In genomic region chr19:16543734-16544133, GRCh38 we compare ENCODE assay signal across 11 cellular contexts. TPM values are rescaled to one million over a fixed set of nuclear protein-coding genes. Genes with fewer than 3 reads are reported as not detected.
DNase-seq lines count a peak whose midpoint lies in the region; ATAC-seq, FAIRE-seq and TF ChIP-seq lines count a peak whose summit lies in the region.
"Not testable (repeated sequence)": the region's sequence is repeated elsewhere in the genome, so short reads cannot be mapped to it uniquely, and the experiment has no call there.
"Had no signal": no experiment of that assay in that cellular context is flagged by ENCODE, and none has a peak within 500 bp of the region (broad histone marks: within the 10 kb centered on the region; RNA-seq: fewer than 3 reads in every experiment).

No MANE protein-coding gene starts in this region.

- H2BK5ac ChIP-seq in neuronal stem cell (ENCODE audit: low read length) = not testable (repeated sequence)

- not testable (repeated sequence) for H2BK12ac ChIP-seq in neuronal stem cell (ENCODE audit: low read length)

- H3K27me3 Mint-ChIP-seq in activated T-helper 1 cell treated with anti-CD3 and anti-CD28 coated beads, Interleukin-12 subunit alpha, Interleukin-12 subunit beta, Interleukin-2, Interleukin-4 antibody, amounts not matched to agents 30 ng/mL and 10 ng/mL and 1 ng/mL, durations not matched to agents 14 hours and 24 hours and 36 hours (ENCODE audit: insufficient read depth); central memory CD8-positive, alpha-beta T cell: not testable (repeated sequence)

- H3K79me2 ChIP-seq in ACC112 (ENCODE audit: control insufficient read depth, insufficient read depth, low read length, unreplicated experiment) (peaks cover 47% of the 10 kb centered on the region), SU-DHL-6 (ENCODE audit: insufficient read depth, low read length) (peaks cover 74% of the 10 kb centered on the region), HepG2 (ENCODE audit: insufficient read depth, low read length) (peaks cover 43% of the 10 kb centered on the region)

- H3K36me3 Mint-ChIP-seq in activated T-helper 1 cell treated with anti-CD3 and anti-CD28 coated beads, Interleukin-12 subunit alpha, Interleukin-12 subunit beta, Interleukin-2, Interleukin-4 antibody, amounts not matched to agents 30 ng/mL and 10 ng/mL and 1 ng/mL, durations not matched to agents 14 hours and 24 hours and 36 hours (ENCODE audit: low read depth) = peaks cover 24% of the 10 kb centered on the region
- peaks cover 13% of the 10 kb centered on the region for H3K36me3 Mint-ChIP-seq in central memory CD8-positive, alpha-beta T cell (ENCODE audit: insufficient read depth)

- not testable (repeated sequence) for TF ChIP-seq CTCF in SU-DHL-6 (IDR thresholded peaks at IDR 0.05; ENCODE audit: insufficient read depth, low read length, poor library complexity, severe bottlenecking); HepG2 (CRISPR knock-in tag; IDR thresholded peaks at IDR 0.05)

- peaks cover 14% of the 10 kb centered on the region for H3K79me1 ChIP-seq in neuronal stem cell (ENCODE audit: low read depth, low read length)

- BruUV-seq in HepG2 (replicated peaks; lab: Mats Ljungman, UMichigan) = not testable (repeated sequence)

- H2AK5ac ChIP-seq in neuronal stem cell (ENCODE audit: low read depth, low read length) = not testable (repeated sequence)

- H3K27ac ChIP-seq in ACC112 (ENCODE audit: low read depth, low read length); HepG2 (ENCODE audit: extremely low read length, insufficient read depth, low read length); neuronal stem cell (replicated peaks; ENCODE audit: low read length): not testable (repeated sequence)
- H3K27ac ChIP-seq in KOPT-K1 (ENCODE audit: low read depth, low read length, poor library complexity, severe bottlenecking) (peak overlapping the region; percentile 90), SU-DHL-6 (ENCODE audit: low read depth, low read length) (peak overlapping the region; percentile 85)

- ATAC-seq in central memory CD8-positive, alpha-beta T cell (replicated peaks; ENCODE audit: extremely low read depth, poor library complexity, severe bottlenecking); HepG2: not testable (repeated sequence)

- H3K4me3 ChIP-seq in ACC112 (ENCODE audit: low read depth, low read length) = peak overlapping the region; percentile 95
- peak overlapping the region; percentile 87; the same call in 1 of the 2 replicates for H3K4me3 ChIP-seq in GM08714 (ENCODE audit: low read length)
- H3K4me3 ChIP-seq in SU-DHL-6 (ENCODE audit: insufficient read depth, low read length, poor library complexity, severe bottlenecking) = peak overlapping the region; percentile 92
- H3K4me3 ChIP-seq in HepG2 (replicated peaks in 1 of 3; ENCODE audit: insufficient read depth in 1 of 3, low read depth in 2 of 3, low read length in 3 of 3) = peak overlapping the region in 2 of 3 experiments; percentile 86 to 96; a peak in 3 of 6 replicates
- peak overlapping the region in 1 of 2 donors; percentile 84 for H3K4me3 ChIP-seq in neuronal stem cell (ENCODE audit: low read length in 2 of 2)

- H2BK15ac ChIP-seq in neuronal stem cell (ENCODE audit: low read length) = not testable (repeated sequence)

- TF ChIP-seq EP300 in HepG2 (IDR thresholded peaks at IDR 0.05; ENCODE audit: low read depth in 2 of 2, low read length in 2 of 2); HepG2 (CRISPR knock-in tag; IDR thresholded peaks at IDR 0.05; ENCODE audit: borderline replicate concordance): not testable (repeated sequence)

- H3K4me1 ChIP-seq in ACC112 (ENCODE audit: control insufficient read depth, insufficient read depth, low read length, unreplicated experiment); neuronal stem cell (ENCODE audit: control insufficient read depth in 2 of 2, insufficient read depth in 1 of 2, low read depth in 1 of 2, low read length in 2 of 2): not testable (repeated sequence)
- peaks cover 32% of the 10 kb centered on the region for H3K4me1 ChIP-seq in HepG2 (ENCODE audit: insufficient read depth, low read length)

- H2BK120ac ChIP-seq in neuronal stem cell (ENCODE audit: low read depth, low read length) = not testable (repeated sequence)

- in situ Hi-C loops in HepG2 (cut with HindIII; ENCODE audit: extremely low pct_ligation_motif_present, low pct_unique_long_range_greater_than_20kb) = not testable (repeated sequence)

- peak overlapping the region; percentile 89 for H3K9ac ChIP-seq in SU-DHL-6 (ENCODE audit: low read length)
- peak overlapping the region; percentile 96 for H3K9ac ChIP-seq in HepG2 (ENCODE audit: insufficient read depth, low read depth, low read length)
- not testable (repeated sequence) for H3K9ac ChIP-seq in neuronal stem cell (ENCODE audit: low read depth, low read length, poor library complexity)

- H3K36me3 ChIP-seq in ACC112 (ENCODE audit: insufficient read depth, low read length); SU-DHL-6 (ENCODE audit: low read length); HepG2 (replicated peaks in 1 of 2; ENCODE audit: control insufficient read depth in 1 of 2, insufficient read depth in 2 of 2, low read length in 2 of 2): not testable (repeated sequence)
- H3K36me3 ChIP-seq in KOPT-K1 (ENCODE audit: insufficient read depth, low read length) (peaks cover 34% of the 10 kb centered on the region), neuronal stem cell (replicated peaks in 1 of 2; ENCODE audit: control insufficient read depth in 2 of 2, insufficient read depth in 2 of 2, low read length in 2 of 2) (peaks cover 7 to 29% of the 10 kb centered on the region in 2 donors)

- WGBS in HepG2 (ENCODE audit: low lambda C conversion rate) = 74% methylated on average over 6 of the region's 6 CpGs
- WGBS in neuronal stem cell (ENCODE audit: extremely low coverage in 2 of 2, insufficient read length in 2 of 2, insufficient replicate concordance in 1 of 2), 2 donors = no CpG with 5 or more reads among the region's 6 CpGs

- not testable (repeated sequence) for H3K23ac ChIP-seq in neuronal stem cell (ENCODE audit: low read depth, low read length, poor library complexity)

- TF ChIP-seq POLR2A in HepG2 (IDR thresholded peaks at IDR 0.05; ENCODE audit: insufficient read depth in 1 of 2, low read depth in 2 of 2, low read length in 2 of 2) = not testable (repeated sequence)

- intact Hi-C loops in activated T-helper 1 cell treated with anti-CD3 and anti-CD28 coated beads, Interleukin-12 subunit alpha, Interleukin-12 subunit beta, Interleukin-2, Interleukin-4 antibody, amounts not matched to agents 30 ng/mL and 10 ng/mL and 1 ng/mL, durations not matched to agents 14 hours and 24 hours and 36 hours (cut with micrococcal nuclease) = loop anchor here (5.0 kb wide), 2 partner anchors 346 to 1416 kb away; partner anchors contain the start of gene AP1M1
- intact Hi-C loops in HepG2 (cut with micrococcal nuclease; ENCODE audit: unreplicated experiment) = not testable (repeated sequence)

- not testable (repeated sequence) for H3K9me3 ChIP-seq in KOPT-K1 (ENCODE audit: insufficient read depth, low read length, poor library complexity, severe bottlenecking); SU-DHL-6 (ENCODE audit: insufficient read depth, low read length); HepG2 (ENCODE audit: low read length); neuronal stem cell (replicated peaks in 1 of 2; ENCODE audit: control insufficient read depth in 2 of 2, insufficient read depth in 1 of 2, low read depth in 1 of 2, low read length in 2 of 2)

- H4K91ac ChIP-seq in neuronal stem cell (ENCODE audit: low read depth, low read length, poor library complexity) = not testable (repeated sequence)

- H3K27me3 ChIP-seq in ACC112 (ENCODE audit: insufficient read depth, low read length); SU-DHL-6 (ENCODE audit: low read length); HepG2 (ENCODE audit: control insufficient read depth in 1 of 2, insufficient read depth in 2 of 2, low read length in 2 of 2); neuronal stem cell (ENCODE audit: control insufficient read depth in 3 of 3, insufficient read depth in 3 of 3, low read depth in 1 of 3, low read length in 3 of 3): not testable (repeated sequence)

- H3K14ac ChIP-seq in neuronal stem cell (ENCODE audit: low read length) = not testable (repeated sequence)

- not testable (repeated sequence) for FAIRE-seq in HepG2 (lab: Jason Lieb, UNC)

- TF ChIP-seq RAD21 in HepG2 (CRISPR knock-in tag; IDR thresholded peaks at IDR 0.05) = not testable (repeated sequence)

- H3K4me2 ChIP-seq in SU-DHL-6 (ENCODE audit: low read depth, low read length, poor library complexity, severe bottlenecking) (peak overlapping the region; percentile 75), HepG2 (ENCODE audit: low read depth, low read length) (peak overlapping the region; percentile 89), neuronal stem cell (ENCODE audit: insufficient read depth, low read length, poor library complexity, severe bottlenecking) (peak overlapping the region; percentile 11)

- H3K4ac ChIP-seq in neuronal stem cell (ENCODE audit: low read length) = not testable (repeated sequence)

- H3K4me1 Mint-ChIP-seq in activated T-helper 1 cell treated with anti-CD3 and anti-CD28 coated beads, Interleukin-12 subunit alpha, Interleukin-12 subunit beta, Interleukin-2, Interleukin-4 antibody, amounts not matched to agents 30 ng/mL and 10 ng/mL and 1 ng/mL, durations not matched to agents 14 hours and 24 hours and 36 hours (ENCODE audit: low read depth) = peaks cover 28% of the 10 kb centered on the region
- peaks cover 38% of the 10 kb centered on the region for H3K4me1 Mint-ChIP-seq in central memory CD8-positive, alpha-beta T cell

- H3K18ac ChIP-seq in neuronal stem cell (ENCODE audit: low read length) = not testable (repeated sequence)

- peaks cover 29% of the 10 kb centered on the region for H3F3A ChIP-seq in SU-DHL-6 (ENCODE audit: insufficient read depth)

- H3K27ac Mint-ChIP-seq in activated T-helper 1 cell treated with anti-CD3 and anti-CD28 coated beads, Interleukin-12 subunit alpha, Interleukin-12 subunit beta, Interleukin-2, Interleukin-4 antibody, amounts not matched to agents 30 ng/mL and 10 ng/mL and 1 ng/mL, durations not matched to agents 14 hours and 24 hours and 36 hours = peak overlapping the region; percentile 44
- peak overlapping the region; percentile 89 for H3K27ac Mint-ChIP-seq in central memory CD8-positive, alpha-beta T cell (ENCODE audit: low read depth)

- not testable (repeated sequence) for H3K9me2 ChIP-seq in SU-DHL-6 (replicated peaks; ENCODE audit: insufficient read depth, low read length)

- not testable (repeated sequence) for DNase-seq in activated T-helper 1 cell treated with anti-CD3 and anti-CD28 coated beads, Interleukin-12 subunit alpha, Interleukin-12 subunit beta, Interleukin-2, Interleukin-4 antibody, amounts not matched to agents 30 ng/mL and 10 ng/mL and 1 ng/mL, durations not matched to agents 14 hours and 24 hours and 36 hours (ENCODE audit: low spot score); central memory CD8-positive, alpha-beta T cell (ENCODE audit: low spot score in 2 of 2); HepG2 (ENCODE audit: low spot score); neuronal stem cell (ENCODE audit: low spot score)

- CTCF ChIA-PET in HepG2 (lab: Yijun Ruan, JAX; ENCODE audit: low intra/inter-chr PET ratio, low total read pairs) = not testable (repeated sequence)

- H2AFZ ChIP-seq in ACC112 (ENCODE audit: low read length, unreplicated experiment); SU-DHL-6 (ENCODE audit: low read depth, low read length, severe bottlenecking); HepG2 (ENCODE audit: low read length); neuronal stem cell (ENCODE audit: low read length): not testable (repeated sequence)

- peak overlapping the region; percentile 95 for H3K4me3 Mint-ChIP-seq in activated T-helper 1 cell treated with anti-CD3 and anti-CD28 coated beads, Interleukin-12 subunit alpha, Interleukin-12 subunit beta, Interleukin-2, Interleukin-4 antibody, amounts not matched to agents 30 ng/mL and 10 ng/mL and 1 ng/mL, durations not matched to agents 14 hours and 24 hours and 36 hours
- peak overlapping the region; percentile 94 for H3K4me3 Mint-ChIP-seq in central memory CD8-positive, alpha-beta T cell

- not testable (repeated sequence) for H3K9me3 Mint-ChIP-seq in activated T-helper 1 cell treated with anti-CD3 and anti-CD28 coated beads, Interleukin-12 subunit alpha, Interleukin-12 subunit beta, Interleukin-2, Interleukin-4 antibody, amounts not matched to agents 30 ng/mL and 10 ng/mL and 1 ng/mL, durations not matched to agents 14 hours and 24 hours and 36 hours; central memory CD8-positive, alpha-beta T cell

- H4K20me1 ChIP-seq in SU-DHL-6 (ENCODE audit: low read depth, low read length) = not testable (repeated sequence)
- H4K20me1 ChIP-seq in HepG2 (ENCODE audit: insufficient read depth, low read length) = peaks cover 15% of the 10 kb centered on the region

- H4K8ac ChIP-seq in neuronal stem cell (ENCODE audit: low read depth, low read length) = not testable (repeated sequence)

- POLR2A ChIA-PET in HepG2 (lab: Yijun Ruan, JAX) = interaction anchor here (1.5 kb wide), 1 partner anchor 47 kb away, joined by 10 read pairs; the partner anchor contains the start of genes C19orf44 and CALR3

RNA-seq across cellular contexts. Expression of gene CHERP, which starts 1.5 kb away (rescaled TPM):
- 84.3 and 92.0 TPM in 2 replicates for total RNA-seq in activated T-helper 1 cell treated with anti-CD3 and anti-CD28 coated beads, Interleukin-12 subunit alpha, Interleukin-12 subunit beta, Interleukin-2, Interleukin-4 antibody, amounts not matched to agents 30 ng/mL and 10 ng/mL and 1 ng/mL, durations not matched to agents 14 hours and 24 hours and 36 hours
- 4.3 and 9.1 TPM in 2 replicates for total RNA-seq in HepG2 (2016; rRNA removed; fragmentation: Illumina TruSeq; extraction: Trizol)
- 3.8 and 4.0 TPM in 2 replicates for total RNA-seq in HepG2 (2016; cell fraction: cytosol; rRNA removed; fragmentation: Illumina TruSeq; extraction: Trizol; ENCODE audit: low read depth)
- 6.0 and 7.4 TPM in 2 replicates for total RNA-seq in HepG2 (2016; cell fraction: insoluble cytoplasmic fraction; rRNA removed; fragmentation: Illumina TruSeq; extraction: Trizol)
- total RNA-seq in HepG2 (2016; cell fraction: membrane; rRNA removed; fragmentation: Illumina TruSeq; extraction: Trizol) = 5.5 and 6.1 TPM in 2 replicates
- 8.1 and 13.9 TPM in 2 replicates for total RNA-seq in HepG2 (2016; cell fraction: nucleus; rRNA removed; fragmentation: Illumina TruSeq; extraction: Trizol)
- polyA plus RNA-seq in HepG2 (2011; rRNA removed) = 5.4 and 5.9 TPM in 2 replicates
- 2.9 and 3.2 TPM in 2 replicates for polyA plus RNA-seq in HepG2 (2011; cell fraction: cytosol; rRNA removed)
- polyA plus RNA-seq in HepG2 (2011; cell fraction: nucleus; rRNA removed) = 34.4 and 39.5 TPM in 2 replicates
- polyA plus RNA-seq in HepG2 (2012) = 20.4 and 25.1 TPM in 2 replicates
- polyA plus RNA-seq in HepG2 (2016; cell fraction: cytosol; fragmentation: Illumina TruSeq; extraction: Trizol; ENCODE audit: low read depth) = 2.1 and 2.2 TPM in 2 replicates
- polyA plus RNA-seq in HepG2 (2016; cell fraction: insoluble cytoplasmic fraction; fragmentation: Illumina TruSeq; extraction: Trizol; ENCODE audit: low read depth) = 19.7 and 26.9 TPM in 2 replicates
- polyA plus RNA-seq in HepG2 (2016; cell fraction: membrane; fragmentation: Illumina TruSeq; extraction: Trizol; ENCODE audit: low read depth) = 4.9 and 6.0 TPM in 2 replicates
- polyA plus RNA-seq in HepG2 (2016; cell fraction: nucleus; fragmentation: Illumina TruSeq; extraction: Trizol; ENCODE audit: insufficient read depth, low read depth) = 54.8 and 59.8 TPM in 2 replicates
- polyA minus RNA-seq in HepG2 (2011; rRNA and poly(A)+ RNA removed; ENCODE audit: low replicate concordance) = 10.1 and 16.3 TPM in 2 replicates
- polyA minus RNA-seq in HepG2 (2011; cell fraction: cytosol; rRNA and poly(A)+ RNA removed) = 7.1 and 9.3 TPM in 2 replicates
- 18.4 and 19.8 TPM in 2 replicates for polyA minus RNA-seq in HepG2 (2011; cell fraction: nucleus; rRNA and poly(A)+ RNA removed)
- polyA plus RNA-seq in neuronal stem cell (2013, experiment 1 of 2) = 40.7 TPM
- polyA plus RNA-seq in neuronal stem cell (2013, experiment 2 of 2) = 40.6 TPM

RNA-seq across cellular contexts. Expression of gene SLC35E1, which starts 28.5 kb away (rescaled TPM):
- total RNA-seq in activated T-helper 1 cell treated with anti-CD3 and anti-CD28 coated beads, Interleukin-12 subunit alpha, Interleukin-12 subunit beta, Interleukin-2, Interleukin-4 antibody, amounts not matched to agents 30 ng/mL and 10 ng/mL and 1 ng/mL, durations not matched to agents 14 hours and 24 hours and 36 hours = 60.4 and 61.7 TPM in 2 replicates
- 17.2 and 21.2 TPM in 2 replicates for total RNA-seq in HepG2 (2016; rRNA removed; fragmentation: Illumina TruSeq; extraction: Trizol)
- total RNA-seq in HepG2 (2016; cell fraction: cytosol; rRNA removed; fragmentation: Illumina TruSeq; extraction: Trizol; ENCODE audit: low read depth) = 6.0 and 7.6 TPM in 2 replicates
- 15.6 and 20.2 TPM in 2 replicates for total RNA-seq in HepG2 (2016; cell fraction: insoluble cytoplasmic fraction; rRNA removed; fragmentation: Illumina TruSeq; extraction: Trizol)
- total RNA-seq in HepG2 (2016; cell fraction: membrane; rRNA removed; fragmentation: Illumina TruSeq; extraction: Trizol) = 18.9 and 19.7 TPM in 2 replicates
- 18.5 and 21.4 TPM in 2 replicates for total RNA-seq in HepG2 (2016; cell fraction: nucleus; rRNA removed; fragmentation: Illumina TruSeq; extraction: Trizol)
- 46.5 and 48.0 TPM in 2 replicates for polyA plus RNA-seq in HepG2 (2011; rRNA removed)
- 31.6 and 37.8 TPM in 2 replicates for polyA plus RNA-seq in HepG2 (2011; cell fraction: cytosol; rRNA removed)
- polyA plus RNA-seq in HepG2 (2011; cell fraction: nucleus; rRNA removed) = 26.3 and 38.8 TPM in 2 replicates
- polyA plus RNA-seq in HepG2 (2012) = 25.6 and 26.5 TPM in 2 replicates
- polyA plus RNA-seq in HepG2 (2016; cell fraction: cytosol; fragmentation: Illumina TruSeq; extraction: Trizol; ENCODE audit: low read depth) = 5.7 and 6.3 TPM in 2 replicates
- 16.1 and 22.5 TPM in 2 replicates for polyA plus RNA-seq in HepG2 (2016; cell fraction: insoluble cytoplasmic fraction; fragmentation: Illumina TruSeq; extraction: Trizol; ENCODE audit: low read depth)
- 20.6 and 22.2 TPM in 2 replicates for polyA plus RNA-seq in HepG2 (2016; cell fraction: membrane; fragmentation: Illumina TruSeq; extraction: Trizol; ENCODE audit: low read depth)
- 45.9 and 46.6 TPM in 2 replicates for polyA plus RNA-seq in HepG2 (2016; cell fraction: nucleus; fragmentation: Illumina TruSeq; extraction: Trizol; ENCODE audit: insufficient read depth, low read depth)
- polyA minus RNA-seq in HepG2 (2011; rRNA and poly(A)+ RNA removed; ENCODE audit: low replicate concordance) = 181 and 185 TPM in 2 replicates
- polyA minus RNA-seq in HepG2 (2011; cell fraction: cytosol; rRNA and poly(A)+ RNA removed) = 33.0 and 39.5 TPM in 2 replicates
- 24.8 and 31.7 TPM in 2 replicates for polyA minus RNA-seq in HepG2 (2011; cell fraction: nucleus; rRNA and poly(A)+ RNA removed)
- polyA plus RNA-seq in neuronal stem cell (2013, experiment 1 of 2) = 23.9 TPM
- 24.3 TPM for polyA plus RNA-seq in neuronal stem cell (2013, experiment 2 of 2)

RNA-seq across cellular contexts. Expression of gene C19orf44, which starts 47.5 kb away (rescaled TPM):
- total RNA-seq in activated T-helper 1 cell treated with anti-CD3 and anti-CD28 coated beads, Interleukin-12 subunit alpha, Interleukin-12 subunit beta, Interleukin-2, Interleukin-4 antibody, amounts not matched to agents 30 ng/mL and 10 ng/mL and 1 ng/mL, durations not matched to agents 14 hours and 24 hours and 36 hours = 4.4 and 5.6 TPM in 2 replicates
- 3.6 and 4.3 TPM in 2 replicates for total RNA-seq in HepG2 (2016; rRNA removed; fragmentation: Illumina TruSeq; extraction: Trizol)
- 2.6 and 3.0 TPM in 2 replicates for total RNA-seq in HepG2 (2016; cell fraction: cytosol; rRNA removed; fragmentation: Illumina TruSeq; extraction: Trizol; ENCODE audit: low read depth)
- total RNA-seq in HepG2 (2016; cell fraction: insoluble cytoplasmic fraction; rRNA removed; fragmentation: Illumina TruSeq; extraction: Trizol) = 2.7 and 3.1 TPM in 2 replicates
- 1.9 and 2.2 TPM in 2 replicates for total RNA-seq in HepG2 (2016; cell fraction: membrane; rRNA removed; fragmentation: Illumina TruSeq; extraction: Trizol)
- 4.6 and 4.8 TPM in 2 replicates for total RNA-seq in HepG2 (2016; cell fraction: nucleus; rRNA removed; fragmentation: Illumina TruSeq; extraction: Trizol)
- polyA plus RNA-seq in HepG2 (2011; rRNA removed) = 3.2 and 4.1 TPM in 2 replicates
- polyA plus RNA-seq in HepG2 (2011; cell fraction: cytosol; rRNA removed) = 3.3 and 3.5 TPM in 2 replicates
- polyA plus RNA-seq in HepG2 (2011; cell fraction: nucleus; rRNA removed) = 10.6 and 11.2 TPM in 2 replicates
- polyA plus RNA-seq in HepG2 (2012) = 3.4 and 5.4 TPM in 2 replicates
- 0.60 and 0.90 TPM in 2 replicates for polyA plus RNA-seq in HepG2 (2016; cell fraction: cytosol; fragmentation: Illumina TruSeq; extraction: Trizol; ENCODE audit: low read depth)
- polyA plus RNA-seq in HepG2 (2016; cell fraction: insoluble cytoplasmic fraction; fragmentation: Illumina TruSeq; extraction: Trizol; ENCODE audit: low read depth) = 3.6 and 4.3 TPM in 2 replicates
- polyA plus RNA-seq in HepG2 (2016; cell fraction: membrane; fragmentation: Illumina TruSeq; extraction: Trizol; ENCODE audit: low read depth) = 1.5 TPM in 2 replicates
- 10.2 and 12.1 TPM in 2 replicates for polyA plus RNA-seq in HepG2 (2016; cell fraction: nucleus; fragmentation: Illumina TruSeq; extraction: Trizol; ENCODE audit: insufficient read depth, low read depth)
- polyA minus RNA-seq in HepG2 (2011; rRNA and poly(A)+ RNA removed; ENCODE audit: low replicate concordance) = 2.9 and 3.4 TPM in 2 replicates
- polyA minus RNA-seq in HepG2 (2011; cell fraction: cytosol; rRNA and poly(A)+ RNA removed) = 2.4 and 4.4 TPM in 2 replicates
- 6.7 and 8.1 TPM in 2 replicates for polyA minus RNA-seq in HepG2 (2011; cell fraction: nucleus; rRNA and poly(A)+ RNA removed)
- 4.7 TPM for polyA plus RNA-seq in neuronal stem cell (2013, experiment 1 of 2)
- polyA plus RNA-seq in neuronal stem cell (2013, experiment 2 of 2) = 4.7 TPM

RNA-seq across cellular contexts. Expression of gene CALR3, which starts 47.8 kb away (rescaled TPM):
- total RNA-seq in activated T-helper 1 cell treated with anti-CD3 and anti-CD28 coated beads, Interleukin-12 subunit alpha, Interleukin-12 subunit beta, Interleukin-2, Interleukin-4 antibody, amounts not matched to agents 30 ng/mL and 10 ng/mL and 1 ng/mL, durations not matched to agents 14 hours and 24 hours and 36 hours = not detected in 2 replicates
- not detected in 2 replicates for total RNA-seq in HepG2 (2016; rRNA removed; fragmentation: Illumina TruSeq; extraction: Trizol)
- not detected in 2 replicates for total RNA-seq in HepG2 (2016; cell fraction: cytosol; rRNA removed; fragmentation: Illumina TruSeq; extraction: Trizol; ENCODE audit: low read depth)
- total RNA-seq in HepG2 (2016; cell fraction: insoluble cytoplasmic fraction; rRNA removed; fragmentation: Illumina TruSeq; extraction: Trizol) = not detected in 2 replicates
- not detected in 2 replicates for total RNA-seq in HepG2 (2016; cell fraction: membrane; rRNA removed; fragmentation: Illumina TruSeq; extraction: Trizol)
- total RNA-seq in HepG2 (2016; cell fraction: nucleus; rRNA removed; fragmentation: Illumina TruSeq; extraction: Trizol) = not detected in 2 replicates
- not detected in 2 replicates for polyA plus RNA-seq in HepG2 (2011; rRNA removed)
- not detected in 2 replicates for polyA plus RNA-seq in HepG2 (2011; cell fraction: cytosol; rRNA removed)
- not detected in 2 replicates for polyA plus RNA-seq in HepG2 (2011; cell fraction: nucleus; rRNA removed)
- 0.16 TPM in 1 of 2 replicates, not detected in the other for polyA plus RNA-seq in HepG2 (2012)
- polyA plus RNA-seq in HepG2 (2016; cell fraction: cytosol; fragmentation: Illumina TruSeq; extraction: Trizol; ENCODE audit: low read depth) = not detected in 2 replicates
- not detected in 2 replicates for polyA plus RNA-seq in HepG2 (2016; cell fraction: insoluble cytoplasmic fraction; fragmentation: Illumina TruSeq; extraction: Trizol; ENCODE audit: low read depth)
- not detected in 2 replicates for polyA plus RNA-seq in HepG2 (2016; cell fraction: membrane; fragmentation: Illumina TruSeq; extraction: Trizol; ENCODE audit: low read depth)
- not detected in 2 replicates for polyA plus RNA-seq in HepG2 (2016; cell fraction: nucleus; fragmentation: Illumina TruSeq; extraction: Trizol; ENCODE audit: insufficient read depth, low read depth)
- polyA minus RNA-seq in HepG2 (2011; rRNA and poly(A)+ RNA removed; ENCODE audit: low replicate concordance) = not detected in 2 replicates
- polyA minus RNA-seq in HepG2 (2011; cell fraction: cytosol; rRNA and poly(A)+ RNA removed) = not detected in 2 replicates
- polyA minus RNA-seq in HepG2 (2011; cell fraction: nucleus; rRNA and poly(A)+ RNA removed) = not detected in 2 replicates
- polyA plus RNA-seq in neuronal stem cell (2013, experiment 1 of 2) = 0.07 TPM
- polyA plus RNA-seq in neuronal stem cell (2013, experiment 2 of 2) = 0.07 TPM
- total RNA-seq: left colon; T-helper 1 cell treated with Interleukin-12 subunit alpha and Interleukin-12 subunit beta and Interleukin-4 antibody, amounts not matched to agents 30 ng/mL and 1 ng/mL, for 36 hours had no signal
- polyA plus RNA-seq: adipose tissue had no signal

Comparison
In these comparisons a context has a peak if more than half of its experiments do, and no peak if none do; other contexts are left out.
1. H3K4me2 ChIP-seq: peak in every context shown above with its lines; median percentile 89 in HepG2; 75 in SU-DHL-6; 11 in neuronal stem cell.